In genomic region chr1:152981181-152981871, GRCh38 we compare ENCODE assay signal across 16 cellular contexts. TPM values are rescaled to one million over a fixed set of nuclear protein-coding genes. Genes with fewer than 3 reads are reported as not detected.
DNase-seq lines count a peak whose midpoint lies in the region; ATAC-seq and TF ChIP-seq lines count a peak whose summit lies in the region.
"Had no signal": no experiment of that assay in that cellular context is flagged by ENCODE, and none has a peak within 500 bp of the region (broad histone marks: within the 10 kb centered on the region; RNA-seq: fewer than 3 reads in every experiment).

No MANE protein-coding gene starts in this region.

- intact Hi-C loops in esophagus squamous epithelium (cut with DNase I), result no loop called here

- H3K27me3 Mint-ChIP-seq in progenitor cell of endocrine pancreas, result no peaks in the 10 kb centered on the region

- ATAC-seq in GM18907 (IDR thresholded peaks at IDR 0.05; ENCODE audit: unreplicated experiment) (no peak), HG02870 (IDR thresholded peaks at IDR 0.05; ENCODE audit: unreplicated experiment) (no peak)
- ATAC-seq: A549, GM12878, GM23338 had no signal

- H3K27me3 ChIP-seq in esophagus squamous epithelium, result peaks cover 0 to 5% (median 0%) of the 10 kb centered on the region in 4 donors
- H3K27me3 ChIP-seq: BE2C had no signal

- H3K4me3 ChIP-seq in esophagus squamous epithelium, result no peak overlapping the region
- H3K4me3 ChIP-seq: A549, GM12878, GM23338 had no signal

- no peaks in the 10 kb centered on the region for H3K36me3 Mint-ChIP-seq in progenitor cell of endocrine pancreas (ENCODE audit: insufficient read depth)
- H3K36me3 Mint-ChIP-seq: CD4-positive, alpha-beta memory T cell had no signal

- no peaks in the 10 kb centered on the region for H3K9me3 ChIP-seq in esophagus squamous epithelium
- H3K9me3 ChIP-seq: A549, BE2C had no signal

- no peak overlapping the region for H3K4me3 Mint-ChIP-seq in progenitor cell of endocrine pancreas (ENCODE audit: low read depth)
- H3K4me3 Mint-ChIP-seq: CD4-positive, alpha-beta memory T cell; GM23338; H9 had no signal

- peak overlapping the region; percentile 5 for H3K27ac Mint-ChIP-seq in progenitor cell of endocrine pancreas
- H3K27ac Mint-ChIP-seq: CD4-positive, alpha-beta memory T cell; GM23338 had no signal

- TF ChIP-seq POLR2A in esophagus squamous epithelium (IDR thresholded peaks at IDR 0.05), result no peak

- peaks cover 10% of the 10 kb centered on the region for H3K4me1 Mint-ChIP-seq in progenitor cell of endocrine pancreas (ENCODE audit: low read depth)
- H3K4me1 Mint-ChIP-seq: CD4-positive, alpha-beta memory T cell; H9 had no signal

- no peak for TF ChIP-seq CTCF in esophagus squamous epithelium (IDR thresholded peaks at IDR 0.05)
- no peak for TF ChIP-seq CTCF in progenitor cell of endocrine pancreas (IDR thresholded peaks at IDR 0.05; ENCODE audit: unreplicated experiment)

- peaks cover 0 to 34% (median 9%) of the 10 kb centered on the region in 3 donors for H3K4me1 ChIP-seq in esophagus squamous epithelium
- H3K4me1 ChIP-seq: A549, BE2C had no signal

- peak; percentile 2 for DNase-seq in brain pericyte (ENCODE audit: low read depth, low spot score)
- DNase-seq in esophagus squamous epithelium (lab: John Stamatoyannopoulos, UW), result no peak
- no peak for DNase-seq in progenitor cell of endocrine pancreas (ENCODE audit: low spot score, unreplicated experiment)
- DNase-seq in dedifferentiated amniotic fluid mesenchymal stem cell (ENCODE audit: extremely low spot score), result no peak
- no peak for DNase-seq in T-helper 1 cell
- DNase-seq: BE2C; CD4-positive, alpha-beta memory T cell; DMS79; H9 had no signal

- peaks cover 3% of the 10 kb centered on the region for H3K9me3 Mint-ChIP-seq in progenitor cell of endocrine pancreas (ENCODE audit: low read depth)
- H3K9me3 Mint-ChIP-seq: GM23338 had no signal

- no peaks in the 10 kb centered on the region for H3K36me3 ChIP-seq in esophagus squamous epithelium
- H3K36me3 ChIP-seq: BE2C had no signal

- peak overlapping the region; percentile 9 to 79 (median 68) for H3K27ac ChIP-seq in esophagus squamous epithelium
- H3K27ac ChIP-seq: A549, C4-2B had no signal

- WGBS in esophagus squamous epithelium, 2 donors, result 65 to 69% methylated on average over 4 to 5 of the region's 6 CpGs

RNA-seq across cellular contexts. Expression of gene SPRR1A, which starts 2.6 kb away (rescaled TPM):
- 1,000 to 10,000 TPM in 1 of 4 donors, 100 to 1,000 TPM in 2, 10 to 100 TPM in 1; 57.4 to 1,951 (median 348) TPM for total RNA-seq in esophagus squamous epithelium
- total RNA-seq in progenitor cell of endocrine pancreas, result not detected in 2 replicates
- total RNA-seq: CD4-positive, alpha-beta memory T cell; G401; GM12878; GM23338; H9 had no signal

RNA-seq across cellular contexts. Expression of gene SPRR4, which starts 10.9 kb away (rescaled TPM):
- total RNA-seq in esophagus squamous epithelium (1 to 10 TPM in 2 of 4 donors, under 1 TPM in 1, not detected in 1; 0.64 to 6.4 (median 1.3) TPM), progenitor cell of endocrine pancreas (not detected in 2 replicates)
- total RNA-seq: CD4-positive, alpha-beta memory T cell; G401; GM12878; GM23338; H9 had no signal

RNA-seq across cellular contexts. Expression of gene SPRR3, which starts 20.2 kb away (rescaled TPM):
- total RNA-seq in esophagus squamous epithelium (over 10,000 TPM in 1 of 4 donors, 1,000 to 10,000 TPM in 3; 7,283 to 22,357 (median 8,768) TPM), progenitor cell of endocrine pancreas (not detected in 2 replicates)
- total RNA-seq: CD4-positive, alpha-beta memory T cell; G401; GM12878; GM23338; H9 had no signal

RNA-seq across cellular contexts. Expression of gene SPRR5, which starts 34.3 kb away (rescaled TPM):
- total RNA-seq in esophagus squamous epithelium, result 1 to 10 TPM in 2 of 4 donors, not detected in 2; 1.3 to 2.2 TPM
- not detected in 2 replicates for total RNA-seq in progenitor cell of endocrine pancreas
- total RNA-seq: CD4-positive, alpha-beta memory T cell; G401; GM12878; GM23338; H9 had no signal

RNA-seq across cellular contexts. Expression of gene SPRR1B, which starts 49.7 kb away (rescaled TPM):
- total RNA-seq in esophagus squamous epithelium, result 1,000 to 10,000 TPM in 1 of 4 donors, 100 to 1,000 TPM in 3; 102 to 3,090 (median 871) TPM
- not detected in 2 replicates for total RNA-seq in progenitor cell of endocrine pancreas
- total RNA-seq: CD4-positive, alpha-beta memory T cell; G401; GM12878; GM23338; H9 had no signal

Comparison
In these comparisons a context has a peak if more than half of its experiments do, and no peak if none do; other contexts are left out.
1. RNA of gene SPRR1A, which starts 2.6 kb away (total RNA-seq): 57.4 to 1,951 TPM in esophagus squamous epithelium; not detected in progenitor cell of endocrine pancreas; every median in the first group is over 10 times any median in the second.
2. RNA of gene SPRR3, which starts 20.2 kb away (total RNA-seq): 7,283 to 22,357 TPM in esophagus squamous epithelium; not detected in progenitor cell of endocrine pancreas; every median in the first group is over 1,000 times any median in the second.